ENCODE assay signal across 13 cellular contexts in genomic region chr12:43306066-43306465, GRCh38.
DNase-seq lines count a peak whose midpoint lies in the region; TF ChIP-seq lines count a peak whose summit lies in the region.
"Had no signal": no experiment of that assay in that cellular context is flagged by ENCODE, and none has a peak within 500 bp of the region (broad histone marks: within the 10 kb centered on the region; RNA-seq: fewer than 3 reads in every experiment).

No MANE protein-coding gene starts in this region.

- DNase-seq in AG04449 (ENCODE audit: low read depth, low spot score) (peak; percentile 89), LHCN-M2 (ENCODE audit: low read depth) (peak; percentile 94), astrocyte of the cerebellum (ENCODE audit: low read depth) (peak; percentile 90), kidney epithelial cell (ENCODE audit: low read depth) (peak; percentile 78), NCI-H2107 treated with DMSO at 0.1 percent for 48 hours (lab: John Stamatoyannopoulos, UW; ENCODE audit: unreplicated experiment) (no peak), pons (ENCODE audit: low spot score) (no peak), NCI-H146 (lab: John Stamatoyannopoulos, UW) (no peak), Ammon's horn (ENCODE audit: low spot score) (no peak)
- DNase-seq: activated T-cell treated with anti-CD3 and anti-CD28 coated beads, Interleukin-2, amount 50 U/mL, for 4 hours; BE2C; colonic mucosa; NCI-H1105 treated with DMSO at 0.1 percent for 48 hours; thyroid gland had no signal

- in situ Hi-C loops in astrocyte of the cerebellum (cut with HindIII; ENCODE audit: low sequenced_read_pairs): no loop called here

- no peaks in the 10 kb centered on the region for H3K36me3 ChIP-seq in kidney epithelial cell (ENCODE audit: control insufficient read depth, insufficient read depth, low read length)
- H3K36me3 ChIP-seq: BE2C, colonic mucosa, thyroid gland had no signal

- H3K4me3 ChIP-seq in AG04449 (ENCODE audit: low read depth, low read length) (no peak overlapping the region), astrocyte of the cerebellum (ENCODE audit: low read depth, low read length) (no peak overlapping the region), kidney epithelial cell (ENCODE audit: low read depth, low read length) (no peak overlapping the region)
- H3K4me3 ChIP-seq: colonic mucosa, thyroid gland had no signal

- H3K27me3 ChIP-seq in kidney epithelial cell (ENCODE audit: control insufficient read depth, insufficient read depth, low read length): no peaks in the 10 kb centered on the region
- H3K27me3 ChIP-seq: BE2C, colonic mucosa, thyroid gland had no signal

- TF ChIP-seq CTCF in AG04449 (IDR thresholded peaks at IDR 0.05; ENCODE audit: insufficient read depth, low read length, missing control alignments): no peak
- TF ChIP-seq CTCF in astrocyte of the cerebellum (IDR thresholded peaks at IDR 0.05; ENCODE audit: low read depth, low read length, missing control alignments): no peak
- no peak for TF ChIP-seq CTCF in kidney epithelial cell (IDR thresholded peaks at IDR 0.05; ENCODE audit: insufficient read depth, low read length, poor library complexity, severe bottlenecking)

- CTCF ChIA-PET in AG04449 (lab: Yijun Ruan, JAX): interaction anchor here (2.1 kb wide), 1 partner anchor 31 kb away, joined by 5 read pairs; no protein-coding TSS in a partner anchor

- POLR2A ChIA-PET in AG04449 (lab: Yijun Ruan, JAX): interaction anchor here (0.6 to 0.7 kb wide), 3 partner anchors 14 to 369 kb away, joined by 3 to 4 read pairs (median 3); no protein-coding TSS in a partner anchor

Comparison
In these comparisons a context has a peak if more than half of its experiments do, and no peak if none do; other contexts are left out.
1. DNase-seq: peak in AG04449 (single experiment), LHCN-M2 (single experiment), astrocyte of the cerebellum (single experiment) and kidney epithelial cell (single experiment); none in NCI-H2107 treated with DMSO at 0.1 percent for 48 hours (single experiment), pons (single experiment), NCI-H146 (single experiment) and Ammon's horn (single experiment).